In genomic region chr15:64893481-64894394, GRCh38 we compare ENCODE assay signal across 8 cellular contexts. TPM values are rescaled to one million over a fixed set of nuclear protein-coding genes. Genes with fewer than 3 reads are reported as not detected.
DNase-seq lines count a peak whose midpoint lies in the region; ATAC-seq and TF ChIP-seq lines count a peak whose summit lies in the region.

No MANE protein-coding gene starts in this region.

- TF ChIP-seq CTCF in heart right ventricle (IDR thresholded peaks at IDR 0.05), result no peak
- no peak for TF ChIP-seq CTCF in tibial artery (IDR thresholded peaks at IDR 0.05)

- peak; percentile 96 to 98 for DNase-seq in AML-193 (lab: John Stamatoyannopoulos, UW)
- DNase-seq in GM19240 (ENCODE audit: insufficient read length, low spot score), result peak; percentile 42
- DNase-seq in SKM-1 treated with dmso at 0.1 percent for 144 hours (lab: John Stamatoyannopoulos, UW; ENCODE audit: unreplicated experiment), result peak; percentile 98
- peak; percentile 97 for DNase-seq in activated naive CD8-positive, alpha-beta T cell treated with anti-CD3 and anti-CD28 coated beads, Interleukin-2, amount 50 U/mL, for 24 hours
- peak; percentile 96 to 97 for DNase-seq in heart right ventricle
- DNase-seq in trophoblast cell, result peak; percentile 32 to 64
- peak; percentile 91 to 97 for DNase-seq in tibial artery

- H3K18ac ChIP-seq in trophoblast cell (ENCODE audit: low read length), result peak overlapping the region; percentile 38

- H4K12ac ChIP-seq in trophoblast cell (ENCODE audit: low read depth, low read length), result peak overlapping the region; percentile 70

- peak overlapping the region; percentile 72 for H2AFZ ChIP-seq in trophoblast cell (ENCODE audit: insufficient read depth, low read length, poor library complexity)

- H3K9me3 Mint-ChIP-seq in activated naive CD8-positive, alpha-beta T cell treated with anti-CD3 and anti-CD28 coated beads, Interleukin-2, amount 50 U/mL, for 24 hours, result no peaks in the 10 kb centered on the region

- peak overlapping the region; percentile 27 for H3K4ac ChIP-seq in trophoblast cell (ENCODE audit: low read depth, low read length)

- H3K9me3 ChIP-seq in heart right ventricle (no peaks in the 10 kb centered on the region), trophoblast cell (ENCODE audit: insufficient read depth, low read depth, low read length) (no peaks in the 10 kb centered on the region), tibial artery (no peaks in the 10 kb centered on the region)

- peak overlapping the region; percentile 97 for H3K27ac Mint-ChIP-seq in activated naive CD8-positive, alpha-beta T cell treated with anti-CD3 and anti-CD28 coated beads, Interleukin-2, amount 50 U/mL, for 24 hours

- ATAC-seq in HG03457 (IDR thresholded peaks at IDR 0.05; ENCODE audit: unreplicated experiment) (peak; percentile 52), heart right ventricle (peak; percentile 76 to 91 (median 87))
- ATAC-seq in activated naive CD8-positive, alpha-beta T cell treated with anti-CD3 and anti-CD28 coated beads, Interleukin-2, amount 50 U/mL, for 24 hours, result peak; percentile 85

- peak overlapping the region; percentile 66 for H3K14ac ChIP-seq in trophoblast cell (ENCODE audit: low read length)

- peaks cover 10% of the 10 kb centered on the region for H3K79me1 ChIP-seq in trophoblast cell (ENCODE audit: low read length)

- H3K4me2 ChIP-seq in trophoblast cell (ENCODE audit: low read length), result peak overlapping the region; percentile 68

- no peak overlapping the region for H3K23ac ChIP-seq in trophoblast cell (ENCODE audit: low read length)

- H2BK5ac ChIP-seq in trophoblast cell (ENCODE audit: low read depth, low read length, poor library complexity), result peak overlapping the region; percentile 25

- no peaks in the 10 kb centered on the region for H3K36me3 Mint-ChIP-seq in activated naive CD8-positive, alpha-beta T cell treated with anti-CD3 and anti-CD28 coated beads, Interleukin-2, amount 50 U/mL, for 24 hours (ENCODE audit: low read depth)

- peak overlapping the region; percentile 73 for H2BK120ac ChIP-seq in trophoblast cell (ENCODE audit: insufficient read depth, low read length, poor library complexity)

- H3K27me3 ChIP-seq in heart right ventricle (no peaks in the 10 kb centered on the region), trophoblast cell (ENCODE audit: insufficient read depth, low read length) (no peaks in the 10 kb centered on the region), tibial artery (no peaks in the 10 kb centered on the region)

- 22% methylated on average over 42 to 44 of the region's 44 CpGs for WGBS in heart right ventricle, 2 donors
- no CpG with 5 or more reads among the region's 44 CpGs for WGBS in trophoblast cell (ENCODE audit: extremely low coverage, insufficient coverage, insufficient read length)

- H2BK12ac ChIP-seq in trophoblast cell (ENCODE audit: low read length), result peak overlapping the region; percentile 54

- no peaks in the 10 kb centered on the region for H3K27me3 Mint-ChIP-seq in activated naive CD8-positive, alpha-beta T cell treated with anti-CD3 and anti-CD28 coated beads, Interleukin-2, amount 50 U/mL, for 24 hours

- H3K9ac ChIP-seq in trophoblast cell (ENCODE audit: low read length), result no peak overlapping the region

- H3K36me3 ChIP-seq in heart right ventricle, result no peaks in the 10 kb centered on the region
- no peaks in the 10 kb centered on the region for H3K36me3 ChIP-seq in trophoblast cell (ENCODE audit: control insufficient read depth in 1 of 2, insufficient read depth in 2 of 2, low read length in 2 of 2)
- H3K36me3 ChIP-seq in tibial artery, result no peaks in the 10 kb centered on the region

- H3K27ac ChIP-seq in heart right ventricle (peak overlapping the region; percentile 64 to 98 (median 89)), trophoblast cell (ENCODE audit: low read depth, low read length) (peak overlapping the region; percentile 69), tibial artery (peak overlapping the region; percentile 78 to 79)

- H3K4me1 ChIP-seq in heart right ventricle (peaks cover 22 to 78% (median 55%) of the 10 kb centered on the region in 9 donors), trophoblast cell (ENCODE audit: control insufficient read depth in 1 of 2, insufficient read depth in 2 of 2, low read length in 2 of 2) (peaks cover 12 to 23% of the 10 kb centered on the region in 2 experiments), tibial artery (peaks cover 0 to 52% (median 28%) of the 10 kb centered on the region in 4 donors)

- intact Hi-C loops in heart right ventricle (cut with DNase I) (loop anchor here in 2 of 10 donors (2.0 kb wide), 1 partner anchor 53 kb away; the partner anchor contains the start of gene PLEKHO2 (in 2 of the 2)), tibial artery (cut with DNase I; ENCODE audit: low total_unique reads) (loop anchor here (10.0 kb wide), 1 partner anchor 49 kb away; the partner anchor contains the start of gene PLEKHO2)

- no peaks in the 10 kb centered on the region for H3K79me2 ChIP-seq in trophoblast cell (ENCODE audit: control insufficient read depth, insufficient read depth, low read length, poor library complexity)

- H3K4me3 Mint-ChIP-seq in activated naive CD8-positive, alpha-beta T cell treated with anti-CD3 and anti-CD28 coated beads, Interleukin-2, amount 50 U/mL, for 24 hours, result peak overlapping the region; percentile 87

- H2AK5ac ChIP-seq in trophoblast cell (ENCODE audit: low read length), result peak overlapping the region; percentile 66

- peak overlapping the region; percentile 91 for H4K8ac ChIP-seq in trophoblast cell (ENCODE audit: low read depth, low read length)

- peaks cover 58% of the 10 kb centered on the region for H3K4me1 Mint-ChIP-seq in activated naive CD8-positive, alpha-beta T cell treated with anti-CD3 and anti-CD28 coated beads, Interleukin-2, amount 50 U/mL, for 24 hours

- peak overlapping the region; percentile 60 for H4K91ac ChIP-seq in trophoblast cell (ENCODE audit: low read depth, low read length)

- H3K4me3 ChIP-seq in heart right ventricle (peak overlapping the region in 9 of 10 donors; percentile 1 to 48 (median 38)), trophoblast cell (ENCODE audit: low read depth, low read length) (peak overlapping the region; percentile 58), tibial artery (peak overlapping the region; percentile 37 to 45)

RNA-seq across cellular contexts. Expression of gene ANKDD1A, which starts 18.0 kb away (rescaled TPM):
- total RNA-seq in heart right ventricle, result 1 to 10 TPM in 7 of 10 donors, under 1 TPM in 3; 0.70 to 1.9 (median 1.3) TPM
- polyA plus RNA-seq in heart right ventricle, result 1 to 10 TPM; 1.1 to 1.9 TPM
- 1.9 and 2.0 TPM in 2 replicates for polyA plus RNA-seq in trophoblast cell (2013)

RNA-seq across cellular contexts. Expression of gene PLEKHO2, which starts 52.0 kb away (rescaled TPM):
- total RNA-seq in heart right ventricle, result 10 to 100 TPM in 3 of 10 donors, 1 to 10 TPM in 7; 5.9 to 24.2 (median 9.7) TPM
- polyA plus RNA-seq in heart right ventricle, result 10 to 100 TPM in 1 of 2 donors, 1 to 10 TPM in 1; 7.2 to 10.2 TPM
- 12.4 and 13.6 TPM in 2 replicates for polyA plus RNA-seq in trophoblast cell (2013)

Comparison
In these comparisons a context has a peak if more than half of its experiments do, and no peak if none do; other contexts are left out.
1. Peak in every context shown above with its lines: DNase-seq, ATAC-seq, H3K4me3 ChIP-seq and H3K27ac ChIP-seq.
2. DNase-seq: peak in every context shown above with its lines; median percentile 98 in SKM-1 treated with dmso at 0.1 percent for 144 hours; 97 in AML-193; 97 in activated naive CD8-positive, alpha-beta T cell treated with anti-CD3 and anti-CD28 coated beads, Interleukin-2, amount 50 U/mL, for 24 hours; 96 in heart right ventricle; 94 in tibial artery; 48 in trophoblast cell; 42 in GM19240.